1 cellular context compared by ENCODE assay signal in the genomic region with DNA sequence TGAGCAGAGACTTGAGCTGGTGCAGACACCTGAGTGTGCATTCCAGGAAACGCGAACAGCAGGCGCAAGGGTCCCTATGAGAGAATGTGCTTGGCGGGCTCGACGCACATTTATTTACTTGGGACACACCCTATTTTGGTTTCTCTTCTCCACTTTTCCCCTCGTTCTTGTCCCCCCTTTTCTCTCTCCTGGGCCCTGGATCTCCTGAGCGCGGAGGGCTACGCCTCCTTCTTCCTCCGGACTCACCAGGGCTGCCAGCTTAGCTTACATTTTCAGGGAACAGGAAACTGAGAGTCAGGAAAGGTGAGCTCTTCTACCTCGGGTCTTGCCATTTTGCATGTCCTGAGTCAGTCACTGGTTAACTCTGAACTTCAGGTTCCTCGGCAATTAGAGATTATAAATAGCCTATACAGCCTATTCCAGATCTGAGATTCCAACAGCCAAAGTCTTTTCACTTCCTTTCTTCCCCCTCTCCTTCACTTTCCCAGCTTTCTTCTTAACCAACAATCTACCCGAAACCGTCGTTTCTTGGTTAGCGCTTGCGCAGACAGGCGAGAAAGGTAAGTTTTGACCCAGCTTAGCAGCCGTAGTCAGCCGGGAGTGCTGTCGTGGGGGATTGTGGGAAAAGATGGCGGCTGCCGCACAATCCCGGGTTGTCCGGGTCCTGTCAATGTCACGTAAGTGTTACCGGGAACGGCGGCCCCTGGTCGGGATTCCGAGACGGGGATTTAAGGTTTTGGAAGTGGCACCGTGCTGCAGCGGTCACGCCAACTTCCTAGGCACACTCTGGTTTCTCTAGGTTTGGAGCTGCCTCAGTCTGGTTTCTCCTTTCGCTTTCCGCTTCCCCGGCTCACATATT.
TF ChIP-seq lines count a peak whose summit lies in the region.

A gene (minus strand): TSS at position 553 of the 859 bp plus-strand sequence. CDS start 10,855 bp downstream, outside the sequence.
A gene (plus strand): TSS at position 616 of the 859 bp plus-strand sequence. CDS start 13 bp downstream, at position 629.

TF ChIP-seq in GM12878, 131 proteins besides CTCF, POLR2A, EP300 and RAD21 (continued from another document and continues in another):
- TF ChIP-seq, protein P1, sequence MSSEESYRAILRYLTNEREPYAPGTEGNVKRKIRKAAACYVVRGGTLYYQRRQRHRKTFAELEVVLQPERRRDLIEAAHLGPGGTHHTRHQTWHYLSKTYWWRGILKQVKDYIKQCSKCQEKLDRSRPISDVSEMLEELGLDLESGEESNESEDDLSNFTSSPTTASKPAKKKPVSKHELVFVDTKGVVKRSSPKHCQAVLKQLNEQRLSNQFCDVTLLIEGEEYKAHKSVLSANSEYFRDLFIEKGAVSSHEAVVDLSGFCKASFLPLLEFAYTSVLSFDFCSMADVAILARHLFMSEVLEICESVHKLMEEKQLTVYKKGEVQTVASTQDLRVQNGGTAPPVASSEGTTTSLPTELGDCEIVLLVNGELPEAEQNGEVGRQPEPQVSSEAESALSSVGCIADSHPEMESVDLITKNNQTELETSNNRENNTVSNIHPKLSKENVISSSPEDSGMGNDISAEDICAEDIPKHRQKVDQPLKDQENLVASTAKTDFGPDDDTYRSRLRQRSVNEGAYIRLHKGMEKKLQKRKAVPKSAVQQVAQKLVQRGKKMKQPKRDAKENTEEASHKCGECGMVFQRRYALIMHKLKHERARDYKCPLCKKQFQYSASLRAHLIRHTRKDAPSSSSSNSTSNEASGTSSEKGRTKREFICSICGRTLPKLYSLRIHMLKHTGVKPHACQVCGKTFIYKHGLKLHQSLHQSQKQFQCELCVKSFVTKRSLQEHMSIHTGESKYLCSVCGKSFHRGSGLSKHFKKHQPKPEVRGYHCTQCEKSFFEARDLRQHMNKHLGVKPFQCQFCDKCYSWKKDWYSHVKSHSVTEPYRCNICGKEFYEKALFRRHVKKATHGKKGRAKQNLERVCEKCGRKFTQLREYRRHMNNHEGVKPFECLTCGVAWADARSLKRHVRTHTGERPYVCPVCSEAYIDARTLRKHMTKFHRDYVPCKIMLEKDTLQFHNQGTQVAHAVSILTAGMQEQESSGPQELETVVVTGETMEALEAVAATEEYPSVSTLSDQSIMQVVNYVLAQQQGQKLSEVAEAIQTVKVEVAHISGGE (CRISPR knock-in tag; IDR thresholded peaks at IDR 0.05) = no peak
- TF ChIP-seq BRCA1 (IDR thresholded peaks at IDR 0.05; ENCODE audit: low read depth, low read length) (no peak), HDAC2 (IDR thresholded peaks at IDR 0.05) (no peak), ZNF384 (IDR thresholded peaks at IDR 0.05; ENCODE audit: borderline replicate concordance, low read depth, low read length) (no peak), MTA2 (IDR thresholded peaks at IDR 0.05; ENCODE audit: low read depth) (no peak), CBFB (IDR thresholded peaks at IDR 0.05; ENCODE audit: low read depth) (peak; percentile 90), PML (IDR thresholded peaks at IDR 0.05; ENCODE audit: low read length) (peak; percentile 85), ZNF207 (IDR thresholded peaks at IDR 0.05; ENCODE audit: borderline replicate concordance) (peak; percentile 75; the same call in 1 of the 2 replicates), WRNIP1 (IDR thresholded peaks at IDR 0.05; ENCODE audit: borderline replicate concordance, low read depth, low read length) (no peak), RUNX3 (IDR thresholded peaks at IDR 0.05; ENCODE audit: low read length) (peak; percentile 71), SMC3 (IDR thresholded peaks at IDR 0.05; ENCODE audit: borderline replicate concordance, low read length) (no peak), ETV6 (conservative IDR thresholded peaks at IDR 0.05 in 1 of 2, IDR thresholded peaks at IDR 0.05 in 1 of 2; ENCODE audit: borderline replicate concordance in 1 of 2, low read depth in 1 of 2) (peak in 1 of 2 experiments; percentile 9; a peak in 1 of 4 replicates), FOXK2 (IDR thresholded peaks at IDR 0.05) (no peak), BACH1 (IDR thresholded peaks at IDR 0.05; ENCODE audit: borderline replicate concordance) (no peak), CHD2 (IDR thresholded peaks at IDR 0.05; ENCODE audit: borderline replicate concordance, low read depth, low read length) (peak; percentile 46; the same call in 1 of the 2 replicates), CBX5 (IDR thresholded peaks at IDR 0.05; ENCODE audit: low read depth) (peak; percentile 56; the same call in 1 of the 2 replicates), POLR2AphosphoS2 (IDR thresholded peaks at IDR 0.05; ENCODE audit: low read depth, low read length) (peak; percentile 59; the same call in 1 of the 2 replicates), SREBF2 (IDR thresholded peaks at IDR 0.05; ENCODE audit: low read length) (no peak), KLF5 (IDR thresholded peaks at IDR 0.05; ENCODE audit: partially characterized antibody) (peak; percentile 30), RFX5 (IDR thresholded peaks at IDR 0.05; ENCODE audit: low read depth, low read length) (no peak), GATAD2B (conservative IDR thresholded peaks at IDR 0.05; ENCODE audit: low read depth) (no peak; the same call in 1 of the 2 replicates), RAD51 (IDR thresholded peaks at IDR 0.05) (peak; percentile 50), KDM1A (IDR thresholded peaks at IDR 0.05; ENCODE audit: borderline replicate concordance) (no peak), STAT1 (conservative IDR thresholded peaks at IDR 0.05) (0 out of 2 replicates have a peak, but pooled peaks have one; percentile 71), SIN3A (IDR thresholded peaks at IDR 0.05; ENCODE audit: low read depth, low read length) (peak; percentile 93), SMAD5 (IDR thresholded peaks at IDR 0.05; ENCODE audit: low read depth) (peak; percentile 54)
- TF ChIP-seq, protein P2, sequence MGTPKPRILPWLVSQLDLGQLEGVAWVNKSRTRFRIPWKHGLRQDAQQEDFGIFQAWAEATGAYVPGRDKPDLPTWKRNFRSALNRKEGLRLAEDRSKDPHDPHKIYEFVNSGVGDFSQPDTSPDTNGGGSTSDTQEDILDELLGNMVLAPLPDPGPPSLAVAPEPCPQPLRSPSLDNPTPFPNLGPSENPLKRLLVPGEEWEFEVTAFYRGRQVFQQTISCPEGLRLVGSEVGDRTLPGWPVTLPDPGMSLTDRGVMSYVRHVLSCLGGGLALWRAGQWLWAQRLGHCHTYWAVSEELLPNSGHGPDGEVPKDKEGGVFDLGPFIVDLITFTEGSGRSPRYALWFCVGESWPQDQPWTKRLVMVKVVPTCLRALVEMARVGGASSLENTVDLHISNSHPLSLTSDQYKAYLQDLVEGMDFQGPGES (IDR thresholded peaks at IDR 0.05) = 0 out of 2 replicates have a peak, but pooled peaks have one; percentile 14
- TF ChIP-seq, protein P3, sequence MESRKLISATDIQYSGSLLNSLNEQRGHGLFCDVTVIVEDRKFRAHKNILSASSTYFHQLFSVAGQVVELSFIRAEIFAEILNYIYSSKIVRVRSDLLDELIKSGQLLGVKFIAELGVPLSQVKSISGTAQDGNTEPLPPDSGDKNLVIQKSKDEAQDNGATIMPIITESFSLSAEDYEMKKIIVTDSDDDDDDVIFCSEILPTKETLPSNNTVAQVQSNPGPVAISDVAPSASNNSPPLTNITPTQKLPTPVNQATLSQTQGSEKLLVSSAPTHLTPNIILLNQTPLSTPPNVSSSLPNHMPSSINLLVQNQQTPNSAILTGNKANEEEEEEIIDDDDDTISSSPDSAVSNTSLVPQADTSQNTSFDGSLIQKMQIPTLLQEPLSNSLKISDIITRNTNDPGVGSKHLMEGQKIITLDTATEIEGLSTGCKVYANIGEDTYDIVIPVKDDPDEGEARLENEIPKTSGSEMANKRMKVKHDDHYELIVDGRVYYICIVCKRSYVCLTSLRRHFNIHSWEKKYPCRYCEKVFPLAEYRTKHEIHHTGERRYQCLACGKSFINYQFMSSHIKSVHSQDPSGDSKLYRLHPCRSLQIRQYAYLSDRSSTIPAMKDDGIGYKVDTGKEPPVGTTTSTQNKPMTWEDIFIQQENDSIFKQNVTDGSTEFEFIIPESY (IDR thresholded peaks at IDR 0.05) = no peak
- TF ChIP-seq, protein P4, sequence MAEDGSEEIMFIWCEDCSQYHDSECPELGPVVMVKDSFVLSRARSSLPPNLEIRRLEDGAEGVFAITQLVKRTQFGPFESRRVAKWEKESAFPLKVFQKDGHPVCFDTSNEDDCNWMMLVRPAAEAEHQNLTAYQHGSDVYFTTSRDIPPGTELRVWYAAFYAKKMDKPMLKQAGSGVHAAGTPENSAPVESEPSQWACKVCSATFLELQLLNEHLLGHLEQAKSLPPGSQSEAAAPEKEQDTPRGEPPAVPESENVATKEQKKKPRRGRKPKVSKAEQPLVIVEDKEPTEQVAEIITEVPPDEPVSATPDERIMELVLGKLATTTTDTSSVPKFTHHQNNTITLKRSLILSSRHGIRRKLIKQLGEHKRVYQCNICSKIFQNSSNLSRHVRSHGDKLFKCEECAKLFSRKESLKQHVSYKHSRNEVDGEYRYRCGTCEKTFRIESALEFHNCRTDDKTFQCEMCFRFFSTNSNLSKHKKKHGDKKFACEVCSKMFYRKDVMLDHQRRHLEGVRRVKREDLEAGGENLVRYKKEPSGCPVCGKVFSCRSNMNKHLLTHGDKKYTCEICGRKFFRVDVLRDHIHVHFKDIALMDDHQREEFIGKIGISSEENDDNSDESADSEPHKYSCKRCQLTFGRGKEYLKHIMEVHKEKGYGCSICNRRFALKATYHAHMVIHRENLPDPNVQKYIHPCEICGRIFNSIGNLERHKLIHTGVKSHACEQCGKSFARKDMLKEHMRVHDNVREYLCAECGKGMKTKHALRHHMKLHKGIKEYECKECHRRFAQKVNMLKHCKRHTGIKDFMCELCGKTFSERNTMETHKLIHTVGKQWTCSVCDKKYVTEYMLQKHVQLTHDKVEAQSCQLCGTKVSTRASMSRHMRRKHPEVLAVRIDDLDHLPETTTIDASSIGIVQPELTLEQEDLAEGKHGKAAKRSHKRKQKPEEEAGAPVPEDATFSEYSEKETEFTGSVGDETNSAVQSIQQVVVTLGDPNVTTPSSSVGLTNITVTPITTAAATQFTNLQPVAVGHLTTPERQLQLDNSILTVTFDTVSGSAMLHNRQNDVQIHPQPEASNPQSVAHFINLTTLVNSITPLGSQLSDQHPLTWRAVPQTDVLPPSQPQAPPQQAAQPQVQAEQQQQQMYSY (CRISPR knock-in tag; IDR thresholded peaks at IDR 0.05) = no peak
- TF ChIP-seq, protein P5, sequence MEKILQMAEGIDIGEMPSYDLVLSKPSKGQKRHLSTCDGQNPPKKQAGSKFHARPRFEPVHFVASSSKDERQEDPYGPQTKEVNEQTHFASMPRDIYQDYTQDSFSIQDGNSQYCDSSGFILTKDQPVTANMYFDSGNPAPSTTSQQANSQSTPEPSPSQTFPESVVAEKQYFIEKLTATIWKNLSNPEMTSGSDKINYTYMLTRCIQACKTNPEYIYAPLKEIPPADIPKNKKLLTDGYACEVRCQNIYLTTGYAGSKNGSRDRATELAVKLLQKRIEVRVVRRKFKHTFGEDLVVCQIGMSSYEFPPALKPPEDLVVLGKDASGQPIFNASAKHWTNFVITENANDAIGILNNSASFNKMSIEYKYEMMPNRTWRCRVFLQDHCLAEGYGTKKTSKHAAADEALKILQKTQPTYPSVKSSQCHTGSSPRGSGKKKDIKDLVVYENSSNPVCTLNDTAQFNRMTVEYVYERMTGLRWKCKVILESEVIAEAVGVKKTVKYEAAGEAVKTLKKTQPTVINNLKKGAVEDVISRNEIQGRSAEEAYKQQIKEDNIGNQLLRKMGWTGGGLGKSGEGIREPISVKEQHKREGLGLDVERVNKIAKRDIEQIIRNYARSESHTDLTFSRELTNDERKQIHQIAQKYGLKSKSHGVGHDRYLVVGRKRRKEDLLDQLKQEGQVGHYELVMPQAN (conservative IDR thresholded peaks at IDR 0.05) = peak; percentile 48; the same call in 1 of the 2 replicates
- TF ChIP-seq, protein P6, sequence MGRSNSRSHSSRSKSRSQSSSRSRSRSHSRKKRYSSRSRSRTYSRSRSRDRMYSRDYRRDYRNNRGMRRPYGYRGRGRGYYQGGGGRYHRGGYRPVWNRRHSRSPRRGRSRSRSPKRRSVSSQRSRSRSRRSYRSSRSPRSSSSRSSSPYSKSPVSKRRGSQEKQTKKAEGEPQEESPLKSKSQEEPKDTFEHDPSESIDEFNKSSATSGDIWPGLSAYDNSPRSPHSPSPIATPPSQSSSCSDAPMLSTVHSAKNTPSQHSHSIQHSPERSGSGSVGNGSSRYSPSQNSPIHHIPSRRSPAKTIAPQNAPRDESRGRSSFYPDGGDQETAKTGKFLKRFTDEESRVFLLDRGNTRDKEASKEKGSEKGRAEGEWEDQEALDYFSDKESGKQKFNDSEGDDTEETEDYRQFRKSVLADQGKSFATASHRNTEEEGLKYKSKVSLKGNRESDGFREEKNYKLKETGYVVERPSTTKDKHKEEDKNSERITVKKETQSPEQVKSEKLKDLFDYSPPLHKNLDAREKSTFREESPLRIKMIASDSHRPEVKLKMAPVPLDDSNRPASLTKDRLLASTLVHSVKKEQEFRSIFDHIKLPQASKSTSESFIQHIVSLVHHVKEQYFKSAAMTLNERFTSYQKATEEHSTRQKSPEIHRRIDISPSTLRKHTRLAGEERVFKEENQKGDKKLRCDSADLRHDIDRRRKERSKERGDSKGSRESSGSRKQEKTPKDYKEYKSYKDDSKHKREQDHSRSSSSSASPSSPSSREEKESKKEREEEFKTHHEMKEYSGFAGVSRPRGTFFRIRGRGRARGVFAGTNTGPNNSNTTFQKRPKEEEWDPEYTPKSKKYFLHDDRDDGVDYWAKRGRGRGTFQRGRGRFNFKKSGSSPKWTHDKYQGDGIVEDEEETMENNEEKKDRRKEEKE (IDR thresholded peaks at IDR 0.05) = no peak
- TF ChIP-seq, protein P7, sequence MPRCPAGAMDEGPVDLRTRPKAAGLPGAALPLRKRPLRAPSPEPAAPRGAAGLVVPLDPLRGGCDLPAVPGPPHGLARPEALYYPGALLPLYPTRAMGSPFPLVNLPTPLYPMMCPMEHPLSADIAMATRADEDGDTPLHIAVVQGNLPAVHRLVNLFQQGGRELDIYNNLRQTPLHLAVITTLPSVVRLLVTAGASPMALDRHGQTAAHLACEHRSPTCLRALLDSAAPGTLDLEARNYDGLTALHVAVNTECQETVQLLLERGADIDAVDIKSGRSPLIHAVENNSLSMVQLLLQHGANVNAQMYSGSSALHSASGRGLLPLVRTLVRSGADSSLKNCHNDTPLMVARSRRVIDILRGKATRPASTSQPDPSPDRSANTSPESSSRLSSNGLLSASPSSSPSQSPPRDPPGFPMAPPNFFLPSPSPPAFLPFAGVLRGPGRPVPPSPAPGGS (IDR thresholded peaks at IDR 0.05; ENCODE audit: borderline replicate concordance, insufficient read depth, low read depth, low read length, poor library complexity, severe bottlenecking) = no peak
- TF ChIP-seq, protein P8, sequence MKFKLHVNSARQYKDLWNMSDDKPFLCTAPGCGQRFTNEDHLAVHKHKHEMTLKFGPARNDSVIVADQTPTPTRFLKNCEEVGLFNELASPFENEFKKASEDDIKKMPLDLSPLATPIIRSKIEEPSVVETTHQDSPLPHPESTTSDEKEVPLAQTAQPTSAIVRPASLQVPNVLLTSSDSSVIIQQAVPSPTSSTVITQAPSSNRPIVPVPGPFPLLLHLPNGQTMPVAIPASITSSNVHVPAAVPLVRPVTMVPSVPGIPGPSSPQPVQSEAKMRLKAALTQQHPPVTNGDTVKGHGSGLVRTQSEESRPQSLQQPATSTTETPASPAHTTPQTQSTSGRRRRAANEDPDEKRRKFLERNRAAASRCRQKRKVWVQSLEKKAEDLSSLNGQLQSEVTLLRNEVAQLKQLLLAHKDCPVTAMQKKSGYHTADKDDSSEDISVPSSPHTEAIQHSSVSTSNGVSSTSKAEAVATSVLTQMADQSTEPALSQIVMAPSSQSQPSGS (IDR thresholded peaks at IDR 0.05; ENCODE audit: low read length) = 0 out of 2 replicates have a peak, but pooled peaks have one; percentile 11
